In genomic region chr3:186886202-186886820, GRCh38 we compare ENCODE assay signal across 1 cellular context.
TF ChIP-seq lines count a peak whose summit lies in the region.

No MANE protein-coding gene starts in this region.

TF ChIP-seq in K562, 482 proteins besides CTCF, POLR2A, EP300 and RAD21 (continued from another document):
- no peak for TF ChIP-seq ID3 (CRISPR knock-in tag; IDR thresholded peaks at IDR 0.05)
- TF ChIP-seq ID3 (tag; IDR thresholded peaks at IDR 0.05) = no peak
- TF ChIP-seq BRD4 (IDR thresholded peaks at IDR 0.05) = no peak
- TF ChIP-seq SMAD4 (CRISPR knock-in tag; conservative IDR thresholded peaks at IDR 0.05) = 0 out of 2 replicates have a peak, but pooled peaks have one; percentile 11
- no peak for TF ChIP-seq ILK (tag; IDR thresholded peaks at IDR 0.05; ENCODE audit: borderline replicate concordance, low read depth)
- TF ChIP-seq IRF2 (CRISPR knock-in tag; IDR thresholded peaks at IDR 0.05) = no peak
- peak; percentile 45 for TF ChIP-seq ATF3 (IDR thresholded peaks at IDR 0.05)
- TF ChIP-seq ATF3 (CRISPR knock-in tag; conservative IDR thresholded peaks at IDR 0.05) = no peak
- TF ChIP-seq ATF7 (IDR thresholded peaks at IDR 0.05) = peak; percentile 64; the same call in 1 of the 2 replicates
- 0 out of 2 replicates have a peak, but pooled peaks have one; percentile 11 for TF ChIP-seq ZFX (CRISPR knock-in tag; IDR thresholded peaks at IDR 0.05)
- TF ChIP-seq RNF219 (CRISPR knock-in tag; IDR thresholded peaks at IDR 0.05) = no peak
- TF ChIP-seq JUND (IDR thresholded peaks at IDR 0.05; ENCODE audit: borderline replicate concordance, low read depth, low read length) = no peak
- TF ChIP-seq JUND (tag; IDR thresholded peaks at IDR 0.05; ENCODE audit: borderline replicate concordance, low read depth, low read length) = 0 out of 3 replicates have a peak, but pooled peaks have one; percentile 13
- peak; percentile 68 for TF ChIP-seq ZNF592 (IDR thresholded peaks at IDR 0.05)
- TF ChIP-seq ZNF76 (CRISPR knock-in tag; IDR thresholded peaks at IDR 0.05; ENCODE audit: borderline replicate concordance) = no peak
